ENCODE assay signal across 16 cellular contexts in the genomic region with DNA sequence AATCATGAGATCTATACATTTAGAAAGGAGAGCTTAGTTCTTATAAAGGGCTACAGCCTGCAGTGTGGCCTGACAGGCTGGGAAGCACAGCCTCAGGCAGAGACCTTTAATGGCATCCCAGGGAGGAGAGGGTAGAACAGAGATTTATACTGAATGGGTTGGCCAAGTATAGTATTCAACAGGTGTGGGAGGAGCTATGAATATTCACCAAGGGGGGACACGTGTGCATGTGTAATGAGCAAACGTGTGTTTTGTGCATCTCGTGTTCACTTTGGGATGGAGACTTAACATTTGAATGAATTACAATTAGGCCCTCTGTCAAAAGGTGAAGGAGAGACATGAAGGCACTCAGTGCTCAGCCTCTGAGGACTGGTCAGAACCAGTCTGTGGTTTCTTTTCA. TPM values are rescaled to one million over a fixed set of nuclear protein-coding genes. Genes with fewer than 3 reads are reported as not detected.
DNase-seq lines count a peak whose midpoint lies in the region; ATAC-seq and TF ChIP-seq lines count a peak whose summit lies in the region.
"Had no signal": no experiment of that assay in that cellular context is flagged by ENCODE, and none has a peak within 500 bp of the region (broad histone marks: within the 10 kb centered on the region; RNA-seq: fewer than 3 reads in every experiment).

No MANE protein-coding gene starts in this region.

- H3K9me3 Mint-ChIP-seq in activated naive CD4-positive, alpha-beta T cell treated with anti-CD3 and anti-CD28 coated beads, Interleukin-2, amount 50 U/mL, for 24 hours = peaks cover 6% of the 10 kb centered on the region
- no peaks in the 10 kb centered on the region for H3K9me3 Mint-ChIP-seq in T-cell
- no peaks in the 10 kb centered on the region for H3K9me3 Mint-ChIP-seq in central memory CD8-positive, alpha-beta T cell
- H3K9me3 Mint-ChIP-seq in type B pancreatic cell = no peaks in the 10 kb centered on the region
- H3K9me3 Mint-ChIP-seq: nephron had no signal

- no peak for ATAC-seq in T-cell (replicated peaks in 1 of 4)
- no peak for ATAC-seq in central memory CD8-positive, alpha-beta T cell (replicated peaks; ENCODE audit: extremely low read depth, poor library complexity, severe bottlenecking)
- ATAC-seq in HG02678 (IDR thresholded peaks at IDR 0.05; ENCODE audit: unreplicated experiment) = no peak

- CTCF ChIA-PET in T-cell (lab: Charles Lee) = interaction anchor here in 1 of 2 donors (0.9 kb wide), 1 partner anchor 22 kb away, joined by 3 read pairs; no protein-coding TSS in a partner anchor

- peaks cover 78% of the 10 kb centered on the region for H3K4me1 Mint-ChIP-seq in activated naive CD4-positive, alpha-beta T cell treated with anti-CD3 and anti-CD28 coated beads, Interleukin-2, amount 50 U/mL, for 24 hours
- H3K4me1 Mint-ChIP-seq in T-cell (peaks cover 64 to 79% (median 75%) of the 10 kb centered on the region in 3 donors), type B pancreatic cell (ENCODE audit: unreplicated experiment) (peaks cover 18% of the 10 kb centered on the region)
- H3K4me1 Mint-ChIP-seq in central memory CD8-positive, alpha-beta T cell = peaks cover 46% of the 10 kb centered on the region

- POLR2A ChIA-PET in T-cell (lab: Charles Lee) = no interaction called here

- no peak for TF ChIP-seq CTCF in type B pancreatic cell (conservative IDR thresholded peaks at IDR 0.05)

- peak overlapping the region; percentile 82 for H3K4me3 Mint-ChIP-seq in activated naive CD4-positive, alpha-beta T cell treated with anti-CD3 and anti-CD28 coated beads, Interleukin-2, amount 50 U/mL, for 24 hours
- H3K4me3 Mint-ChIP-seq in T-cell (peak overlapping the region in 2 of 3 donors; percentile 6 to 63), type B pancreatic cell (no peak overlapping the region)
- no peak overlapping the region for H3K4me3 Mint-ChIP-seq in central memory CD8-positive, alpha-beta T cell
- H3K4me3 Mint-ChIP-seq: nephron had no signal

- H3K27me3 Mint-ChIP-seq in activated naive CD4-positive, alpha-beta T cell treated with anti-CD3 and anti-CD28 coated beads, Interleukin-2, amount 50 U/mL, for 24 hours = no peaks in the 10 kb centered on the region
- H3K27me3 Mint-ChIP-seq in T-cell (no peaks in the 10 kb centered on the region), type B pancreatic cell (no peaks in the 10 kb centered on the region)
- no peaks in the 10 kb centered on the region for H3K27me3 Mint-ChIP-seq in central memory CD8-positive, alpha-beta T cell

- peaks cover 42% of the 10 kb centered on the region for H3K36me3 Mint-ChIP-seq in activated naive CD4-positive, alpha-beta T cell treated with anti-CD3 and anti-CD28 coated beads, Interleukin-2, amount 50 U/mL, for 24 hours
- H3K36me3 Mint-ChIP-seq in T-cell (peaks cover 55% of the 10 kb centered on the region), type B pancreatic cell (peaks cover 23% of the 10 kb centered on the region)
- peaks cover 32% of the 10 kb centered on the region for H3K36me3 Mint-ChIP-seq in central memory CD8-positive, alpha-beta T cell (ENCODE audit: insufficient read depth)

- peak overlapping the region; percentile 94 for H3K27ac Mint-ChIP-seq in activated naive CD4-positive, alpha-beta T cell treated with anti-CD3 and anti-CD28 coated beads, Interleukin-2, amount 50 U/mL, for 24 hours
- H3K27ac Mint-ChIP-seq in T-cell (peak overlapping the region; percentile 81 to 83), type B pancreatic cell (peak overlapping the region; percentile 31)
- peak overlapping the region; percentile 77 for H3K27ac Mint-ChIP-seq in central memory CD8-positive, alpha-beta T cell (ENCODE audit: low read depth)
- H3K27ac Mint-ChIP-seq: nephron had no signal

- DNase-seq in activated naive CD4-positive, alpha-beta T cell treated with Interleukin-2 at 50 U/mL for 16 hours = no peak
- DNase-seq in T-cell = no peak
- no peak for DNase-seq in central memory CD8-positive, alpha-beta T cell (ENCODE audit: low spot score in 2 of 2)
- no peak for DNase-seq in type B pancreatic cell (ENCODE audit: extremely low spot score, unreplicated experiment)
- no peak for DNase-seq in stimulated activated CD4-positive, alpha-beta T cell treated with anti-CD3 and anti-CD28 coated beads, Interleukin-12 subunit alpha, Interleukin-12 subunit beta, amount 100 ng/mL, for 4 hours
- DNase-seq in NCI-H2171 treated with DMSO at 0.1 percent for 48 hours (lab: John Stamatoyannopoulos, UW) = no peak
- DNase-seq: brain microvascular endothelial cell, head of caudate nucleus, Karpas-422, NCI-H1048, NCI-H2029, T1000, tibial artery had no signal

RNA-seq across cellular contexts. Expression of gene TDP1, which starts 5.2 kb away (rescaled TPM):
- total RNA-seq in T-cell (10 to 100 TPM; 42.8 to 72.9 (median 44.4) TPM), type B pancreatic cell (ENCODE audit: low replicate concordance) (30.1 and 38.4 TPM in 2 replicates)

RNA-seq across cellular contexts. Expression of gene EFCAB11, which starts 6.4 kb away (rescaled TPM):
- total RNA-seq in T-cell = 1 to 10 TPM; 1.1 to 2.4 (median 1.5) TPM
- 13.7 and 16.0 TPM in 2 replicates for total RNA-seq in type B pancreatic cell (ENCODE audit: low replicate concordance)

Comparison
In these comparisons a context has a peak if more than half of its experiments do, and no peak if none do; other contexts are left out.
1. H3K27ac Mint-ChIP-seq: peak in every context shown above with its lines; median percentile 94 in activated naive CD4-positive, alpha-beta T cell treated with anti-CD3 and anti-CD28 coated beads, Interleukin-2, amount 50 U/mL, for 24 hours; 82 in T-cell; 77 in central memory CD8-positive, alpha-beta T cell; 31 in type B pancreatic cell.
2. H3K4me3 Mint-ChIP-seq: peak in activated naive CD4-positive, alpha-beta T cell treated with anti-CD3 and anti-CD28 coated beads, Interleukin-2, amount 50 U/mL, for 24 hours (single experiment) and T-cell (2 of 3); none in central memory CD8-positive, alpha-beta T cell (single experiment) and type B pancreatic cell (single experiment).